ENCODE assay signal across 8 cellular contexts in genomic region chr4:106898621-106899230, GRCh38.
A peak's percentile ranks its signal among the peaks of the same experiment; 100 is the strongest.
DNase-seq lines count a peak whose midpoint lies in the region; ATAC-seq and TF ChIP-seq lines count a peak whose summit lies in the region.

No MANE protein-coding gene starts in this region.

- TF ChIP-seq CTCF in AG10803 (conservative IDR thresholded peaks at IDR 0.05; ENCODE audit: low read length) = peak; percentile 94
- TF ChIP-seq CTCF in GM12864 (IDR thresholded peaks at IDR 0.05; ENCODE audit: low read depth, low read length, missing control alignments) = peak; percentile 66
- peak; percentile 86 for TF ChIP-seq CTCF in brain microvascular endothelial cell (IDR thresholded peaks at IDR 0.05; ENCODE audit: low read depth, low read length, missing control alignments)
- peak; percentile 45 for TF ChIP-seq CTCF in liver (IDR thresholded peaks at IDR 0.05; ENCODE audit: low read depth, low read length, missing input control)
- no peak for TF ChIP-seq CTCF in natural killer cell (IDR thresholded peaks at IDR 0.05)

- intact Hi-C loops in natural killer cell (cut with micrococcal nuclease) = no loop called here

- in situ Hi-C loops in brain microvascular endothelial cell (cut with HindIII; ENCODE audit: low pct_ligation_motif_present, low sequenced_read_pairs) = no loop called here

- no peaks in the 10 kb centered on the region for H3K4me1 ChIP-seq in liver (ENCODE audit: control insufficient read depth in 4 of 4, insufficient read depth in 4 of 4, low read length in 3 of 4)

- DNase-seq in AG10803 (ENCODE audit: low read depth) = peak; percentile 75
- peak; percentile 7 for DNase-seq in GM12864 (ENCODE audit: low read depth)
- DNase-seq in NCI-H1436 treated with DMSO at 0.1 percent for 48 hours (lab: John Stamatoyannopoulos, UW) = peak; percentile 0
- peak; percentile 70 for DNase-seq in brain microvascular endothelial cell
- no peak for DNase-seq in ureter (ENCODE audit: low spot score)
- DNase-seq in natural killer cell = no peak

- no peaks in the 10 kb centered on the region for H3K36me3 Mint-ChIP-seq in natural killer cell

- no peak overlapping the region for H3K4me3 ChIP-seq in AG10803 (ENCODE audit: low read length)
- no peak overlapping the region for H3K4me3 ChIP-seq in GM12864 (ENCODE audit: low read depth, low read length)
- H3K4me3 ChIP-seq in brain microvascular endothelial cell (ENCODE audit: low read depth, low read length) = no peak overlapping the region
- no peak overlapping the region for H3K4me3 ChIP-seq in liver (ENCODE audit: low read depth in 1 of 3, low read length in 3 of 3)

- WGBS in liver = 33% methylated on average over 4 of the region's 4 CpGs

- H3K9ac ChIP-seq in liver (ENCODE audit: low read depth in 1 of 2, low read length in 2 of 2) = no peak overlapping the region

- no peak overlapping the region for H3K27ac Mint-ChIP-seq in natural killer cell

- ATAC-seq in HG02763 (IDR thresholded peaks at IDR 0.05; ENCODE audit: unreplicated experiment) (peak; percentile 60), natural killer cell (no peak)

- peak; percentile 66 to 76 for TF ChIP-seq RAD21 in liver (IDR thresholded peaks at IDR 0.05)

- no peak overlapping the region for H3K27ac ChIP-seq in brain microvascular endothelial cell
- H3K27ac ChIP-seq in liver (ENCODE audit: low read depth in 1 of 2, low read length in 2 of 2) = no peak overlapping the region

- no peaks in the 10 kb centered on the region for H3K9me3 ChIP-seq in liver (ENCODE audit: control insufficient read depth in 4 of 4, low read length in 3 of 4)

- no peaks in the 10 kb centered on the region for H3K36me3 ChIP-seq in brain microvascular endothelial cell (replicated peaks)
- no peaks in the 10 kb centered on the region for H3K36me3 ChIP-seq in liver (ENCODE audit: control insufficient read depth in 4 of 4, insufficient read depth in 3 of 4, low read depth in 1 of 4, low read length in 3 of 4)

- H3K9me3 Mint-ChIP-seq in natural killer cell = peaks cover 5 to 10% of the 10 kb centered on the region in 2 donors

- no peak overlapping the region for H3K4me3 Mint-ChIP-seq in natural killer cell

- H3K27me3 ChIP-seq in brain microvascular endothelial cell (replicated peaks) (no peaks in the 10 kb centered on the region), liver (ENCODE audit: control insufficient read depth in 4 of 4, insufficient read depth in 4 of 4, low read length in 3 of 4) (no peaks in the 10 kb centered on the region)

- no peaks in the 10 kb centered on the region for H3K4me1 Mint-ChIP-seq in natural killer cell

- H3K27me3 Mint-ChIP-seq in natural killer cell (ENCODE audit: low read depth in 2 of 2) = no peaks in the 10 kb centered on the region

TF ChIP-seq in liver, 16 proteins besides CTCF, POLR2A, EP300 and RAD21:
- TF ChIP-seq HNF4A (conservative IDR thresholded peaks at IDR 0.05) (no peak), HNF4G (IDR thresholded peaks at IDR 0.05) (no peak), MAX (IDR thresholded peaks at IDR 0.05) (no peak), JUND (IDR thresholded peaks at IDR 0.05) (no peak), REST (IDR thresholded peaks at IDR 0.05) (no peak), FOXA2 (IDR thresholded peaks at IDR 0.05) (no peak), NR2F2 (IDR thresholded peaks at IDR 0.05) (no peak), YY1 (IDR thresholded peaks at IDR 0.05) (no peak)
TF ChIP-seq in liver: peak in this region for 0.

Comparison
In these comparisons a context has a peak if more than half of its experiments do, and no peak if none do; other contexts are left out.
1. DNase-seq: peak in AG10803 (single experiment), GM12864 (single experiment), NCI-H1436 treated with DMSO at 0.1 percent for 48 hours (single experiment) and brain microvascular endothelial cell (single experiment); none in ureter (single experiment) and natural killer cell (single experiment).